Comparison of ENCODE assay signal across 1 cellular context in the genomic region with DNA sequence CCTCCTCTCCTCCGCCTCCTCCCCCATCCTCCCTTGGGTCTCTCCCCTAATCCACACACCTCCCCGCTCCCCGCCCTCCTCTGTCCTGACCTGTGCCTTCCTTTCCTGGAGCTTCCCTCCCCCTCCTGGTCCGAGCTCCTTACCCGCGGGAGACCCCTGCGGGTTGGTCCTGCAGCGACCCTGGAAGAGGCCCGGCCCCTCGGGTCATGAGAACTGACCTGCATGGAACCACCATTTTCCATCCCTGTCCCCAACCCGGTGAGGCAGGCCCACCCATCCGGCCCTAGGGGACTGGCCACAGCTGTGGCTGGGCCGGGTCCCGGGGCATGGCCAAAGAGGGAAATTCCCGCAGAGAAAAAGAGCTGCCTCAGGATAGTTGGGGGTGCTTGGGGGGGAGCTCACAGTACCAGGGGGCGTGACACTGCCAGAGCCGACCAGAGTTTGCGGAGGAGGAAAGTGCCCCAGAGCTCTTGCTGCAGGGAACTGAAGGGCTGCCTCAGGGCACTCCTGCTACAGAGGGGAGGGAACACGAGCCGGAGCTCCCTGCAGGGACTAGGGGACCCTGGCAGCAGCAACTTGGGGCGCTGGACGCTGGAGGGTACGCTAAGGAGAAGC.
TF ChIP-seq lines count a peak whose summit lies in the region.

No MANE protein-coding gene starts in this region.

TF ChIP-seq in endothelial cell of umbilical vein, 7 proteins besides CTCF, POLR2A, EP300 and RAD21:
- TF ChIP-seq GATA2 (IDR thresholded peaks at IDR 0.05; ENCODE audit: insufficient read depth, insufficient read length, low read depth, low read length) (no peak), EZH2 (IDR thresholded peaks at IDR 0.05; ENCODE audit: borderline replicate concordance, low read depth, low read length, severe bottlenecking) (no peak), MYC (IDR thresholded peaks at IDR 0.05; ENCODE audit: low read depth, low read length) (no peak), JUN (IDR thresholded peaks at IDR 0.05; ENCODE audit: borderline replicate concordance, insufficient read depth, insufficient read length, low read depth) (no peak), POLR2AphosphoS5 (IDR thresholded peaks at IDR 0.05; ENCODE audit: insufficient read depth, low read depth, low read length) (no peak), FOS (IDR thresholded peaks at IDR 0.05; ENCODE audit: borderline replicate concordance, insufficient read depth, low read length) (no peak)
- TF ChIP-seq, protein P1, sequence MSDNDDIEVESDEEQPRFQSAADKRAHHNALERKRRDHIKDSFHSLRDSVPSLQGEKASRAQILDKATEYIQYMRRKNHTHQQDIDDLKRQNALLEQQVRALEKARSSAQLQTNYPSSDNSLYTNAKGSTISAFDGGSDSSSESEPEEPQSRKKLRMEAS (IDR thresholded peaks at IDR 0.05; ENCODE audit: insufficient read depth, insufficient read length) = no peak
